ENCODE assay signal across 8 cellular contexts in genomic region chr14:52068741-52069616, GRCh38. TPM values are rescaled to one million over a fixed set of nuclear protein-coding genes. Genes with fewer than 3 reads are reported as not detected.
DNase-seq lines count a peak whose midpoint lies in the region; ATAC-seq and TF ChIP-seq lines count a peak whose summit lies in the region.

Gene NID2, minus strand, starts transcription at chr14:52069059. Its CDS starts 65 bp downstream, at chr14:52068994.

- no peaks in the 10 kb centered on the region for H3K9me2 ChIP-seq in HCT116 (ENCODE audit: insufficient read depth)

- TF ChIP-seq RAD21 in HCT116 (IDR thresholded peaks at IDR 0.05; ENCODE audit: low read depth), result no peak

- DNase-seq in AG09319 (ENCODE audit: extremely low read depth, low read depth), result peak; percentile 93
- DNase-seq in HCT116 (ENCODE audit: low read depth, low spot score), result no peak
- DNase-seq in WTC11 (ENCODE audit: low spot score), result peak; percentile 91
- DNase-seq in dedifferentiated amniotic fluid mesenchymal stem cell (ENCODE audit: extremely low spot score), result peak; percentile 96
- peak; percentile 37 for DNase-seq in stimulated activated CD4-positive, alpha-beta T cell treated with anti-CD3 and anti-CD28 coated beads, Interleukin-12 subunit alpha, Interleukin-12 subunit beta, amount 100 ng/mL, for 4 hours

- H3K27me3 Mint-ChIP-seq in WTC11 (ENCODE audit: low read depth), result peaks cover 63% of the 10 kb centered on the region

- H3K36me3 ChIP-seq in HCT116 (ENCODE audit: control insufficient read depth in 1 of 2, insufficient read depth in 2 of 2, low read length in 2 of 2), result no peaks in the 10 kb centered on the region

- POLR2A ChIA-PET in HCT116 (lab: Charles Lee), result no interaction called here
- POLR2A ChIA-PET in WTC11 (lab: Charles Lee), result interaction anchor here (1.1 to 1.7 kb wide), 2 partner anchors 56 to 483 kb away, joined by 4 to 5 read pairs; partner anchors contain the start of genes GPR137C and TXNDC16

- BruUV-seq in HCT116 (replicated peaks; lab: Mats Ljungman, UMichigan), result no TSS peak

- no peak within 1 kb of the TSS for H3K4me2 ChIP-seq in HCT116 (ENCODE audit: low read length)

- RAD21 ChIA-PET in HCT116 (lab: Charles Lee; ENCODE audit: low non-redundant PET in 1 of 2, low total read pairs in 2 of 2, uncharacterized antibody in 2 of 2, unreplicated experiment in 2 of 2), result no interaction called here

- ATAC-seq in HCT116 (peak; percentile 47; the same call in 1 of the 2 replicates), WTC11 (peak; percentile 86), HG03354 (IDR thresholded peaks at IDR 0.05; ENCODE audit: poor library complexity, severe bottlenecking, unreplicated experiment) (no peak), GM21737 (IDR thresholded peaks at IDR 0.05; ENCODE audit: unreplicated experiment) (no peak)

- no peaks in the 10 kb centered on the region for H3K9me3 Mint-ChIP-seq in WTC11

- peak; percentile 2 for TF ChIP-seq CTCF in AG09319 (IDR thresholded peaks at IDR 0.05; ENCODE audit: low read depth, low read length)
- no peak for TF ChIP-seq CTCF in HCT116 (IDR thresholded peaks at IDR 0.05 in 2 of 3, conservative IDR thresholded peaks at IDR 0.05 in 1 of 3; ENCODE audit: borderline replicate concordance in 1 of 3, insufficient read depth in 1 of 3, low read depth in 2 of 3, low read length in 2 of 3)
- TF ChIP-seq CTCF in WTC11 (IDR thresholded peaks at IDR 0.05), result no peak

- H3K36me3 Mint-ChIP-seq in WTC11, result no peaks in the 10 kb centered on the region

- peak within 1 kb of the TSS; percentile 77 for H3K4me3 Mint-ChIP-seq in WTC11

- peaks cover 18% of the 10 kb centered on the region for H3K4me1 Mint-ChIP-seq in WTC11

- H3K27ac ChIP-seq in HCT116 (ENCODE audit: low read depth, low read length), result no peak within 1 kb of the TSS
- H3K27ac ChIP-seq in layer of hippocampus (ENCODE audit: low read depth, low read length), result peak within 1 kb of the TSS; percentile 35

- intact Hi-C loops in HCT116 (cut with micrococcal nuclease), result loop anchor here (5.0 kb wide), 1 partner anchor 868 kb away; no protein-coding TSS in a partner anchor

- CTCF ChIA-PET in HCT116 (lab: Charles Lee), result no interaction called here
- CTCF ChIA-PET in WTC11 (lab: Charles Lee), result interaction anchor here (0.7 to 5.3 kb wide), 16 partner anchors 12 to 292 kb away, joined by 3 to 55 read pairs (median 4); partner anchors contain the start of gene PTGDR

- H2AFZ ChIP-seq in HCT116 (ENCODE audit: low read depth, low read length, poor library complexity, severe bottlenecking), result no peak within 1 kb of the TSS

- no peaks in the 10 kb centered on the region for H3K9me3 ChIP-seq in HCT116 (ENCODE audit: control insufficient read depth in 1 of 2, insufficient read depth in 1 of 2, low read depth in 1 of 2, low read length in 2 of 2)

- no peak within 1 kb of the TSS for H3K4me3 ChIP-seq in HCT116 (replicated peaks in 1 of 2; ENCODE audit: low read depth in 1 of 2, low read length in 2 of 2)

- no peaks in the 10 kb centered on the region for H3K79me2 ChIP-seq in HCT116 (ENCODE audit: insufficient read depth, low read length)

- peaks cover 4% of the 10 kb centered on the region; the same call in 1 of the 2 replicates for H3K27me3 ChIP-seq in HCT116 (ENCODE audit: insufficient read depth, low read length)
- no peaks in the 10 kb centered on the region for H3K27me3 ChIP-seq in layer of hippocampus (ENCODE audit: control insufficient read depth, insufficient read depth, low read length)

- H3K27ac Mint-ChIP-seq in WTC11, result no peak within 1 kb of the TSS

- no peak within 1 kb of the TSS for H3K9ac ChIP-seq in HCT116 (ENCODE audit: low read length)

- H3K4me1 ChIP-seq in HCT116 (ENCODE audit: control insufficient read depth in 1 of 2, insufficient read depth in 2 of 2, low read length in 2 of 2), result no peaks in the 10 kb centered on the region

- no peaks in the 10 kb centered on the region for H4K20me1 ChIP-seq in HCT116 (ENCODE audit: insufficient read depth)

- no peak for TF ChIP-seq POLR2A in HCT116 (IDR thresholded peaks at IDR 0.05; ENCODE audit: borderline replicate concordance, extremely low read depth, insufficient read depth, insufficient read length)

TF ChIP-seq in HCT116, 20 proteins besides CTCF, POLR2A, EP300 and RAD21:
- TF ChIP-seq FOSL1 (IDR thresholded peaks at IDR 0.05; ENCODE audit: low read depth) (no peak), CEBPB (IDR thresholded peaks at IDR 0.05; ENCODE audit: low read depth) (no peak), JUND (IDR thresholded peaks at IDR 0.05) (no peak), SIN3A (IDR thresholded peaks at IDR 0.05; ENCODE audit: low read depth) (no peak)

TF ChIP-seq in WTC11, 78 proteins besides CTCF, POLR2A, EP300 and RAD21 (continues in another document):
- TF ChIP-seq ESRRA (CRISPR knock-in tag; IDR thresholded peaks at IDR 0.05; ENCODE audit: borderline replicate concordance), result peak; percentile 42; the same call in 1 of the 2 replicates
- TF ChIP-seq GRHL2 (CRISPR knock-in tag; IDR thresholded peaks at IDR 0.05; ENCODE audit: insufficient replicate concordance, severe bottlenecking), result no peak
- no peak for TF ChIP-seq TEAD1 (CRISPR knock-in tag; IDR thresholded peaks at IDR 0.05)
- 0 out of 2 replicates have a peak, but pooled peaks have one; percentile 17 for TF ChIP-seq ETV6 (CRISPR knock-in tag; IDR thresholded peaks at IDR 0.05)
- no peak for TF ChIP-seq CBFB (CRISPR knock-in tag; IDR thresholded peaks at IDR 0.05; ENCODE audit: low read depth)
- peak; percentile 81 for TF ChIP-seq NFYB (CRISPR knock-in tag; conservative IDR thresholded peaks at IDR 0.05; ENCODE audit: low read depth)
- TF ChIP-seq, protein P1, sequence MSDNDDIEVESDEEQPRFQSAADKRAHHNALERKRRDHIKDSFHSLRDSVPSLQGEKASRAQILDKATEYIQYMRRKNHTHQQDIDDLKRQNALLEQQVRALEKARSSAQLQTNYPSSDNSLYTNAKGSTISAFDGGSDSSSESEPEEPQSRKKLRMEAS (CRISPR knock-in tag; IDR thresholded peaks at IDR 0.05), result peak; percentile 26; the same call in 1 of the 2 replicates
- TF ChIP-seq NR1H2 (CRISPR knock-in tag; IDR thresholded peaks at IDR 0.05), result no peak
- 0 out of 2 replicates have a peak, but pooled peaks have one; percentile 18 for TF ChIP-seq ZNF281 (CRISPR knock-in tag; IDR thresholded peaks at IDR 0.05)
- TF ChIP-seq KAT7 (CRISPR knock-in tag; IDR thresholded peaks at IDR 0.05; ENCODE audit: borderline replicate concordance), result 0 out of 2 replicates have a peak, but pooled peaks have one; percentile 2
- 0 out of 2 replicates have a peak, but pooled peaks have one; percentile 23 for TF ChIP-seq TP53 (CRISPR knock-in tag; IDR thresholded peaks at IDR 0.05)
- TF ChIP-seq, protein P2, sequence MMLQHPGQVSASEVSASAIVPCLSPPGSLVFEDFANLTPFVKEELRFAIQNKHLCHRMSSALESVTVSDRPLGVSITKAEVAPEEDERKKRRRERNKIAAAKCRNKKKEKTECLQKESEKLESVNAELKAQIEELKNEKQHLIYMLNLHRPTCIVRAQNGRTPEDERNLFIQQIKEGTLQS (CRISPR knock-in tag; conservative IDR thresholded peaks at IDR 0.05), result no peak
- TF ChIP-seq HMGXB4 (CRISPR knock-in tag; IDR thresholded peaks at IDR 0.05), result peak; percentile 53; the same call in 1 of the 2 replicates

RNA-seq across cellular contexts. Expression of gene NID2, which starts in this region (rescaled TPM):
- total RNA-seq in HCT116 (2021; ENCODE audit: unreplicated experiment) (0.84 TPM), WTC11 (2021) (5.4 to 8.5 TPM (median 6.3 TPM) in 3 replicates)
- 0.12 and 0.31 TPM in 2 replicates for polyA plus RNA-seq in HCT116 (2012)

Comparison
In these comparisons a context has a peak if more than half of its experiments do, and no peak if none do; other contexts are left out.
1. Peak in ATAC-seq in HCT116; RNA of the gene not detected or under 1 TPM.